Comparison of ENCODE assay signal across 6 cellular contexts in genomic region chr15:21151203-21151966, GRCh38.
DNase-seq lines count a peak whose midpoint lies in the region; ATAC-seq, FAIRE-seq and TF ChIP-seq lines count a peak whose summit lies in the region.
"Not testable (repeated sequence)": the region's sequence is repeated elsewhere in the genome, so short reads cannot be mapped to it uniquely, and the experiment has no call there.

No MANE protein-coding gene starts in this region.

- not testable (repeated sequence) for TF ChIP-seq POLR2A in spleen (IDR thresholded peaks at IDR 0.05)

- not testable (repeated sequence) for H3K36me3 ChIP-seq in kidney (ENCODE audit: control insufficient read depth in 1 of 2, insufficient read depth in 2 of 2, low read length in 2 of 2); lower lobe of right lung; spleen; aorta (ENCODE audit: control insufficient read depth in 1 of 2, insufficient read depth in 2 of 2, low read length in 1 of 2)

- WGBS in spleen, 5 donors = 94 to 95% (median 95%) methylated on average over 10 to 17 of the region's 24 CpGs; no CpG with 5 or more reads in 2 of the 5 donors
- WGBS in aorta, 2 donors = 92 to 95% methylated on average over 8 to 10 of the region's 24 CpGs

- not testable (repeated sequence) for H3K27me3 ChIP-seq in lower lobe of right lung (ENCODE audit: low read depth); spleen (replicated peaks in 1 of 7); aorta (ENCODE audit: control insufficient read depth in 1 of 2, insufficient read depth in 2 of 2, low read length in 1 of 2)

- not testable (repeated sequence) for FAIRE-seq in kidney (lab: Jason Lieb, UNC)

- H3K9me3 ChIP-seq in kidney (ENCODE audit: control insufficient read depth in 1 of 2, low read length in 2 of 2); lower lobe of right lung; spleen; aorta (ENCODE audit: control insufficient read depth, low read length): not testable (repeated sequence)

- H3K27ac ChIP-seq in kidney (ENCODE audit: low read depth in 2 of 2, low read length in 2 of 2); lower lobe of right lung; spleen; aorta (ENCODE audit: low read depth in 1 of 2, low read length in 2 of 2): not testable (repeated sequence)

- intact Hi-C loops in Right ventricle myocardium superior (cut with DNase I); kidney (cut with DNase I); lower lobe of right lung (cut with DNase I); spleen (cut with DNase I; ENCODE audit: low total_unique reads); aorta (cut with DNase I): not testable (repeated sequence)

- DNase-seq in RPMI8226 (peak; percentile 1), Right ventricle myocardium superior (peak; percentile 10), kidney (peak; percentile 10), lower lobe of right lung (peak; percentile 16), spleen (peak; percentile 63), aorta (peak; percentile 7 to 19)

- not testable (repeated sequence) for H3K4me1 ChIP-seq in kidney (ENCODE audit: control insufficient read depth in 1 of 2, insufficient read depth in 1 of 2, low read depth in 1 of 2, low read length in 2 of 2); lower lobe of right lung; spleen; aorta (ENCODE audit: control insufficient read depth in 1 of 2, insufficient read depth in 2 of 2, low read length in 2 of 2)

- not testable (repeated sequence) for ATAC-seq in Right ventricle myocardium superior (ENCODE audit: poor library complexity); lower lobe of right lung; aorta (ENCODE audit: low FRiP score)

- not testable (repeated sequence) for TF ChIP-seq CTCF in kidney (IDR thresholded peaks at IDR 0.05; ENCODE audit: borderline replicate concordance, extremely low read depth, insufficient read depth); lower lobe of right lung (IDR thresholded peaks at IDR 0.05); spleen (IDR thresholded peaks at IDR 0.05 in 8 of 11, conservative IDR thresholded peaks at IDR 0.05 in 3 of 11)

- H3K4me3 ChIP-seq in kidney (ENCODE audit: low read length in 2 of 2); lower lobe of right lung; spleen; aorta (ENCODE audit: low read length in 2 of 2): not testable (repeated sequence)

- H3K9ac ChIP-seq in kidney (ENCODE audit: low read length in 2 of 2) = not testable (repeated sequence)

Comparison
In these comparisons a context has a peak if more than half of its experiments do, and no peak if none do; other contexts are left out.
1. DNase-seq: peak in every context shown above with its lines; median percentile 63 in spleen; 16 in lower lobe of right lung; 13 in aorta; 10 in Right ventricle myocardium superior; 10 in kidney; 1 in RPMI8226.